ENCODE assay signal across 7 cellular contexts in the genomic region with DNA sequence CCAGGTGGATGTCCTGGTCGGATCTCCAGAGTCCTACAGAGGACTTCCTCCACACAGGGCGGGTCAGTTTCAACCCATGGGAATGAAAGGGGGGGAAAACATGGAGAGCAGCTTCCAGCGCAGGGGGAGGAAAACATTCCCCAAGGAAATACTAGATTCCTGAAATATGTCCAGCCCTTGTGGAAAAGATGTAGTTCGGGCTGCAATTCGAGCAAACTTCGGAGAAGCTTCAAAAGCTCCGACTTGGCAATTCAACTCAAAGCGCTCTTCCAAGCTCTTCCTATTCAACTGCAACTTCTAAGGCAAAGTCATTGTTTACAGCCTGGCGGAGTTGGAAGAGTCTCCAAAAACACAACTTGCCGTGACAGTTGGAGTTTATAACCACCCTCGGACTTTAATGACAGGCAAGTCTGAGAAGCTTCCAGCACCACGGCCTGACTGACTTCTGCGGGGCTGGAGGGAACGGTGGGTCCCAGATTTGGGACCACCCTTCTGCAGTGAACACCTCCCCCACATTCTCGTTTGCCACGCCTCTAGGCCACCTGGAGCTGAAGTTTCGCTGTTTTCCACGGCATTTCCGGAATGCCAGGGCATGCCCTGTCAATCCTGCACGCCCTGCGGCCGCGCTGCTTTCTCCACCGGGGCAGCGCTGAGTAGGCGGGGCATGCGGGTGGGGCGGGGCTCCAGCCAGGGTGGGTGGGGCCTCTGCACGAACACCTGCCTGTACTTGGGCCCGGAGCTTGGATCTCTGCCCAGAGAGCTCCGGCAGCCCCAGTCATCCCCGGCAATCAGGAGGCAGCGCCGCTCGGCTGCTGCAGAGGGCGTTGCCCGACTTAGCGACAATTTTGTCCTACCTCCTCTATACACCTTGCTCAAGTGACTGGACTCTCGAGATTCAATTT. TPM values are rescaled to one million over a fixed set of nuclear protein-coding genes. Genes with fewer than 3 reads are reported as not detected.
A peak's percentile ranks its signal among the peaks of the same experiment; 100 is the strongest.
DNase-seq lines count a peak whose midpoint lies in the region; ATAC-seq lines count a peak whose summit lies in the region.

No MANE protein-coding gene starts in this region.

- DNase-seq in NCI-H2196 treated with DMSO at 0.1 percent for 48 hours (lab: John Stamatoyannopoulos, UW; ENCODE audit: unreplicated experiment) = peak; percentile 14
- peak; percentile 77 to 81 for DNase-seq in activated CD4-positive, alpha-beta T cell treated with anti-CD3 and anti-CD28 coated beads, Interleukin-2, amount 50 U/mL, for 48 hours
- DNase-seq in effector CD8-positive, alpha-beta T cell (lab: John Stamatoyannopoulos, UW) = peak; percentile 71
- DNase-seq in mesenteric fat pad (ENCODE audit: low spot score) = peak; percentile 90
- DNase-seq in stimulated activated CD8-positive, alpha-beta memory T cell treated with anti-CD3 and anti-CD28 coated beads, Interleukin-4, amount 100 ng/mL, for 24 hours (ENCODE audit: low read depth) = peak; percentile 55

- peak; percentile 96 for ATAC-seq in GM18868 (IDR thresholded peaks at IDR 0.05; ENCODE audit: unreplicated experiment)
- ATAC-seq in HG03095 (IDR thresholded peaks at IDR 0.05; ENCODE audit: unreplicated experiment) = peak; percentile 96

RNA-seq across cellular contexts. Expression of a gene that starts 49.0 kb away (rescaled TPM):
- 5.3 TPM for total RNA-seq in mesenteric fat pad

Comparison
In these comparisons a context has a peak if more than half of its experiments do, and no peak if none do; other contexts are left out.
1. Peak in every context shown above with its lines: DNase-seq and ATAC-seq.
2. DNase-seq: peak in every context shown above with its lines; median percentile 90 in mesenteric fat pad; 79 in activated CD4-positive, alpha-beta T cell treated with anti-CD3 and anti-CD28 coated beads, Interleukin-2, amount 50 U/mL, for 48 hours; 71 in effector CD8-positive, alpha-beta T cell; 55 in stimulated activated CD8-positive, alpha-beta memory T cell treated with anti-CD3 and anti-CD28 coated beads, Interleukin-4, amount 100 ng/mL, for 24 hours; 14 in NCI-H2196 treated with DMSO at 0.1 percent for 48 hours.